In genomic region chr2:100818606-100819364, GRCh38 we compare ENCODE assay signal across 1 cellular context.
TF ChIP-seq lines count a peak whose summit lies in the region.

No MANE protein-coding gene starts in this region.

TF ChIP-seq in A549, 52 proteins besides CTCF, POLR2A, EP300 and RAD21 (continued from another document):
- TF ChIP-seq, protein P1, sequence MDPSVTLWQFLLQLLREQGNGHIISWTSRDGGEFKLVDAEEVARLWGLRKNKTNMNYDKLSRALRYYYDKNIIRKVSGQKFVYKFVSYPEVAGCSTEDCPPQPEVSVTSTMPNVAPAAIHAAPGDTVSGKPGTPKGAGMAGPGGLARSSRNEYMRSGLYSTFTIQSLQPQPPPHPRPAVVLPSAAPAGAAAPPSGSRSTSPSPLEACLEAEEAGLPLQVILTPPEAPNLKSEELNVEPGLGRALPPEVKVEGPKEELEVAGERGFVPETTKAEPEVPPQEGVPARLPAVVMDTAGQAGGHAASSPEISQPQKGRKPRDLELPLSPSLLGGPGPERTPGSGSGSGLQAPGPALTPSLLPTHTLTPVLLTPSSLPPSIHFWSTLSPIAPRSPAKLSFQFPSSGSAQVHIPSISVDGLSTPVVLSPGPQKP (IDR thresholded peaks at IDR 0.05; ENCODE audit: low read depth, low read length), result no peak
- TF ChIP-seq RFX5 (IDR thresholded peaks at IDR 0.05), result no peak
- TF ChIP-seq, protein P2, sequence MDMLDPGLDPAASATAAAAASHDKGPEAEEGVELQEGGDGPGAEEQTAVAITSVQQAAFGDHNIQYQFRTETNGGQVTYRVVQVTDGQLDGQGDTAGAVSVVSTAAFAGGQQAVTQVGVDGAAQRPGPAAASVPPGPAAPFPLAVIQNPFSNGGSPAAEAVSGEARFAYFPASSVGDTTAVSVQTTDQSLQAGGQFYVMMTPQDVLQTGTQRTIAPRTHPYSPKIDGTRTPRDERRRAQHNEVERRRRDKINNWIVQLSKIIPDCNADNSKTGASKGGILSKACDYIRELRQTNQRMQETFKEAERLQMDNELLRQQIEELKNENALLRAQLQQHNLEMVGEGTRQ (IDR thresholded peaks at IDR 0.05), result peak; percentile 50
- TF ChIP-seq SREBF2 (IDR thresholded peaks at IDR 0.05), result no peak
- no peak for TF ChIP-seq TP53 (CRISPR knock-in tag; IDR thresholded peaks at IDR 0.05)
- TF ChIP-seq EHF (CRISPR knock-in tag; IDR thresholded peaks at IDR 0.05), result no peak
- TF ChIP-seq ESRRA (IDR thresholded peaks at IDR 0.05; ENCODE audit: borderline replicate concordance, low read length), result no peak
- TF ChIP-seq NR3C1 (IDR thresholded peaks at IDR 0.05), result no peak
- TF ChIP-seq BCL3 (IDR thresholded peaks at IDR 0.05), result no peak
- TF ChIP-seq MYC (IDR thresholded peaks at IDR 0.05; ENCODE audit: borderline replicate concordance, low read length), result no peak
- TF ChIP-seq NPAS2 (CRISPR knock-in tag; IDR thresholded peaks at IDR 0.05; ENCODE audit: borderline replicate concordance), result no peak
- TF ChIP-seq ZC3H11A (IDR thresholded peaks at IDR 0.05), result no peak
- peak; percentile 57 for TF ChIP-seq SMC3 (IDR thresholded peaks at IDR 0.05)
- TF ChIP-seq HDAC2 (IDR thresholded peaks at IDR 0.05), result no peak
- no peak for TF ChIP-seq JUNB (IDR thresholded peaks at IDR 0.05)
- no peak for TF ChIP-seq HOXB13 (CRISPR knock-in tag; IDR thresholded peaks at IDR 0.05; ENCODE audit: low read depth)
- no peak for TF ChIP-seq CHD4 (IDR thresholded peaks at IDR 0.05; ENCODE audit: borderline replicate concordance)
- TF ChIP-seq, protein P3, sequence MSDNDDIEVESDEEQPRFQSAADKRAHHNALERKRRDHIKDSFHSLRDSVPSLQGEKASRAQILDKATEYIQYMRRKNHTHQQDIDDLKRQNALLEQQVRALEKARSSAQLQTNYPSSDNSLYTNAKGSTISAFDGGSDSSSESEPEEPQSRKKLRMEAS (IDR thresholded peaks at IDR 0.05), result peak; percentile 54
